In genomic region chr7:51162724-51163329, GRCh38 we compare ENCODE assay signal across 8 cellular contexts.
DNase-seq lines count a peak whose midpoint lies in the region; ATAC-seq and TF ChIP-seq lines count a peak whose summit lies in the region.

No MANE protein-coding gene starts in this region.

- DNase-seq in DMS153 treated with DMSO at 0.1 percent for 48 hours (lab: John Stamatoyannopoulos, UW; ENCODE audit: unreplicated experiment) (peak; percentile 91), HS-5 (ENCODE audit: low read depth) (peak; percentile 74), NOMO-1 (lab: John Stamatoyannopoulos, UW; ENCODE audit: unreplicated experiment in 2 of 2) (peak; percentile 6 to 47), epithelial cell of proximal tubule (ENCODE audit: low read depth) (peak; percentile 56), natural killer cell (peak; percentile 28)
- peak; percentile 38 for DNase-seq in activated CD8-positive, alpha-beta memory T cell treated with anti-CD3 and anti-CD28 coated beads, Interleukin-2, amount 50 U/mL, for 24 hours (ENCODE audit: extremely low read depth)
- peak; percentile 74 for DNase-seq in stimulated activated naive CD8-positive, alpha-beta T cell treated with anti-CD3 and anti-CD28 coated beads, Interleukin-15, Interleukin-2, amounts not matched to agents 100 U/mL and 50 U/mL, for 24 hours

- peaks cover 26 to 35% of the 10 kb centered on the region in 2 donors for H3K27me3 Mint-ChIP-seq in natural killer cell (ENCODE audit: low read depth in 2 of 2)

- no peaks in the 10 kb centered on the region for H3K36me3 Mint-ChIP-seq in natural killer cell

- H3K4me3 ChIP-seq in epithelial cell of proximal tubule (ENCODE audit: low read depth, low read length), result no peak overlapping the region

- no peak overlapping the region for H3K27ac Mint-ChIP-seq in natural killer cell

- H3K4me1 Mint-ChIP-seq in natural killer cell, result peaks cover 0 to 9% of the 10 kb centered on the region in 2 donors

- intact Hi-C loops in natural killer cell (cut with micrococcal nuclease), result loop anchor here (2.0 kb wide), 2 partner anchors 204 to 548 kb away; no protein-coding TSS in a partner anchor

- ATAC-seq in GM21447 (IDR thresholded peaks at IDR 0.05; ENCODE audit: unreplicated experiment), result peak; percentile 84
- ATAC-seq in natural killer cell, result peak in 2 of 3 donors; percentile 44 to 78
- peak; percentile 86 for ATAC-seq in stimulated activated naive CD8-positive, alpha-beta T cell treated with anti-CD3 and anti-CD28 coated beads, Interleukin-15, Interleukin-2, amounts not matched to agents 100 U/mL and 50 U/mL, for 24 hours

- H3K9me3 Mint-ChIP-seq in natural killer cell, result no peaks in the 10 kb centered on the region

- H3K4me3 Mint-ChIP-seq in natural killer cell, result no peak overlapping the region

- TF ChIP-seq CTCF in epithelial cell of proximal tubule (conservative IDR thresholded peaks at IDR 0.05; ENCODE audit: low read depth, low read length), result peak; percentile 95
- TF ChIP-seq CTCF in natural killer cell (IDR thresholded peaks at IDR 0.05), result peak; percentile 68

Comparison
In these comparisons a context has a peak if more than half of its experiments do, and no peak if none do; other contexts are left out.
1. DNase-seq: peak in every context shown above with its lines; median percentile 91 in DMS153 treated with DMSO at 0.1 percent for 48 hours; 74 in HS-5; 74 in stimulated activated naive CD8-positive, alpha-beta T cell treated with anti-CD3 and anti-CD28 coated beads, Interleukin-15, Interleukin-2, amounts not matched to agents 100 U/mL and 50 U/mL, for 24 hours; 56 in epithelial cell of proximal tubule; 38 in activated CD8-positive, alpha-beta memory T cell treated with anti-CD3 and anti-CD28 coated beads, Interleukin-2, amount 50 U/mL, for 24 hours; 28 in natural killer cell; 26 in NOMO-1.